ENCODE assay signal across 26 cellular contexts in genomic region chr7:132090444-132090843, GRCh38.
"Had no signal": no experiment of that assay in that cellular context is flagged by ENCODE, and none has a peak within 500 bp of the region (broad histone marks: within the 10 kb centered on the region; RNA-seq: fewer than 3 reads in every experiment).

No MANE protein-coding gene starts in this region.

- H3K9me3 ChIP-seq: neutrophil, testis, transverse colon had no signal

- H3K27me3 ChIP-seq: brain microvascular endothelial cell, neutrophil, testis, transverse colon had no signal

- FAIRE-seq: astrocyte, endothelial cell of umbilical vein had no signal

- H3K36me3 ChIP-seq: brain microvascular endothelial cell, neutrophil, transverse colon had no signal

- ATAC-seq: left cardiac atrium; sciatic nerve; stimulated activated naive CD8-positive, alpha-beta T cell treated with anti-CD3 and anti-CD28 coated beads, Interleukin-15, Interleukin-2, amounts not matched to agents 100 U/mL and 50 U/mL, for 24 hours had no signal

- DNase-seq: activated CD4-positive, alpha-beta T cell treated with anti-CD3 and anti-CD28 coated beads for 4 hours; activated CD4-positive, alpha-beta T cell treated with anti-CD3 and anti-CD28 coated beads, Interleukin-2, amount 50 U/mL, for 4 hours; activated CD8-positive, alpha-beta memory T cell treated with anti-CD3 and anti-CD28 coated beads for 24 hours; activated gamma-delta T cell; activated naive CD8-positive, alpha-beta T cell treated with anti-CD3 and anti-CD28 coated beads, Interleukin-2, amount 10 ng/mL, durations not matched to agents 7 days and 5 days; activated T-cell treated with anti-CD3 and anti-CD28 coated beads, Interleukin-2, amount 50 U/mL, for 24 hours; amniotic stem cell; brain microvascular endothelial cell; cortex of kidney; foreskin melanocyte; islet precursor cell; left cardiac atrium; mammary epithelial cell; naive B cell; nephron progenitor cell; stimulated activated CD4-positive, alpha-beta T cell treated with anti-CD3 and anti-CD28 coated beads, Interleukin-12 subunit alpha, Interleukin-12 subunit beta, amount 100 ng/mL, for 4 hours; stimulated activated CD4-positive, alpha-beta T cell treated with anti-CD3 and anti-CD28 coated beads, Interleukin-4, amount 100 ng/mL, for 1 hour; stimulated activated naive CD8-positive, alpha-beta T cell treated with anti-CD3 and anti-CD28 coated beads, Interleukin-15, Interleukin-2, amounts not matched to agents 100 U/mL and 50 U/mL, for 24 hours; testis; transverse colon had no signal

- H3K27ac ChIP-seq: brain microvascular endothelial cell, neutrophil, skin epidermis, testis, transverse colon, VCaP had no signal

- H3K4me1 ChIP-seq: testis, transverse colon had no signal

- H3K4me3 ChIP-seq: skin epidermis, testis, transverse colon had no signal
